ENCODE assay signal across 14 cellular contexts in genomic region chr6:143125896-143126573, GRCh38.
DNase-seq lines count a peak whose midpoint lies in the region; ATAC-seq and TF ChIP-seq lines count a peak whose summit lies in the region.
"Had no signal": no experiment of that assay in that cellular context is flagged by ENCODE, and none has a peak within 500 bp of the region (broad histone marks: within the 10 kb centered on the region; RNA-seq: fewer than 3 reads in every experiment).

No MANE protein-coding gene starts in this region.

- DNase-seq in A172 (ENCODE audit: low spot score) (peak; percentile 78), brain microvascular endothelial cell (peak; percentile 68), NCI-H526 treated with DMSO at 0.1 percent for 48 hours (lab: John Stamatoyannopoulos, UW) (no peak)
- no peak for DNase-seq in activated CD4-positive, CD25-positive, alpha-beta regulatory T cell treated with anti-CD3 and anti-CD28 coated beads, Interleukin-2, amount 50 U/mL, for 72 hours
- DNase-seq: activated naive CD4-positive, alpha-beta T cell treated with anti-CD3 and anti-CD28 coated beads, Interleukin-2, amount 10 ng/mL, durations not matched to agents 7 days and 5 days; NCI-H2107; posterior cingulate gyrus; SIG-M5 had no signal

- TF ChIP-seq CTCF in brain microvascular endothelial cell (IDR thresholded peaks at IDR 0.05; ENCODE audit: low read depth, low read length, missing control alignments): no peak

- no peaks in the 10 kb centered on the region for H3K36me3 ChIP-seq in brain microvascular endothelial cell (replicated peaks)
- H3K36me3 ChIP-seq: suprapubic skin had no signal

- H3K27ac ChIP-seq in brain microvascular endothelial cell: peak overlapping the region; percentile 76
- H3K27ac ChIP-seq: epithelial cell of prostate, suprapubic skin had no signal

- H3K4me3 ChIP-seq in brain microvascular endothelial cell (ENCODE audit: low read depth, low read length): no peak overlapping the region
- H3K4me3 ChIP-seq: suprapubic skin had no signal

- in situ Hi-C loops in brain microvascular endothelial cell (cut with HindIII; ENCODE audit: low pct_ligation_motif_present, low sequenced_read_pairs): no loop called here

- no peaks in the 10 kb centered on the region for H3K27me3 ChIP-seq in brain microvascular endothelial cell (replicated peaks)
- H3K27me3 ChIP-seq: suprapubic skin had no signal

- peak; percentile 63 for ATAC-seq in GM18868 (IDR thresholded peaks at IDR 0.05; ENCODE audit: unreplicated experiment)
- ATAC-seq in HG03442 (IDR thresholded peaks at IDR 0.05; ENCODE audit: unreplicated experiment): peak; percentile 44
- ATAC-seq in HG02798 (IDR thresholded peaks at IDR 0.05; ENCODE audit: poor library complexity, unreplicated experiment): no peak
- ATAC-seq in HG02938 (IDR thresholded peaks at IDR 0.05; ENCODE audit: unreplicated experiment): no peak

Comparison
In these comparisons a context has a peak if more than half of its experiments do, and no peak if none do; other contexts are left out.
1. DNase-seq: peak in A172 (single experiment) and brain microvascular endothelial cell (single experiment); none in NCI-H526 treated with DMSO at 0.1 percent for 48 hours (single experiment) and activated CD4-positive, CD25-positive, alpha-beta regulatory T cell treated with anti-CD3 and anti-CD28 coated beads, Interleukin-2, amount 50 U/mL, for 72 hours (single experiment).
2. ATAC-seq: peak in GM18868 (single experiment) and HG03442 (single experiment); none in HG02798 (single experiment) and HG02938 (single experiment).